Comparison of ENCODE assay signal across 16 cellular contexts in genomic region chr18:32906506-32907214, GRCh38.
DNase-seq lines count a peak whose midpoint lies in the region; ATAC-seq and TF ChIP-seq lines count a peak whose summit lies in the region.
"Had no signal": no experiment of that assay in that cellular context is flagged by ENCODE, and none has a peak within 500 bp of the region (broad histone marks: within the 10 kb centered on the region; RNA-seq: fewer than 3 reads in every experiment).

No MANE protein-coding gene starts in this region.

- no peak for TF ChIP-seq CTCF in WTC11 (IDR thresholded peaks at IDR 0.05)

- peak; percentile 46 for ATAC-seq in WTC11
- no peak for ATAC-seq in GM21447 (IDR thresholded peaks at IDR 0.05; ENCODE audit: unreplicated experiment)
- ATAC-seq: T-helper 17 cell had no signal

- CTCF ChIA-PET in WTC11 (lab: Charles Lee): no interaction called here
- CTCF ChIA-PET in HEK293T (lab: Yijun Ruan, JAX): no interaction called here

- no peak overlapping the region for H3K4me3 Mint-ChIP-seq in WTC11
- H3K4me3 Mint-ChIP-seq: H9, immature natural killer cell, T-helper 17 cell had no signal

- POLR2A ChIA-PET in WTC11 (lab: Charles Lee) (no interaction called here), HEK293T (lab: Yijun Ruan, JAX) (no interaction called here)

- peaks cover 24% of the 10 kb centered on the region for H3K4me1 Mint-ChIP-seq in WTC11
- H3K4me1 Mint-ChIP-seq: immature natural killer cell, T-helper 17 cell had no signal

- DNase-seq in Caki2 (ENCODE audit: low read depth) (peak; percentile 88), MV-4-11 (lab: John Stamatoyannopoulos, UW) (peak; percentile 22), WTC11 (ENCODE audit: low spot score) (no peak), kidney glomerular epithelial cell (lab: John Stamatoyannopoulos, UW) (peak; percentile 97), HEK293T (ENCODE audit: extremely low spot score) (no peak), HCEC 1CT (no peak)
- DNase-seq in activated CD4-positive, alpha-beta T cell treated with anti-CD3 and anti-CD28 coated beads for 48 hours: no peak
- DNase-seq: activated CD4-positive, CD25-positive, alpha-beta regulatory T cell treated with anti-CD3 and anti-CD28 coated beads, Interleukin-2, amount 50 U/mL, for 72 hours; aorta; COR-L47; H9; immature natural killer cell; MM.1S; stomach; T-helper 17 cell had no signal

- no peaks in the 10 kb centered on the region for H3K36me3 Mint-ChIP-seq in WTC11
- H3K36me3 Mint-ChIP-seq: immature natural killer cell had no signal

- no peaks in the 10 kb centered on the region; the same call in 1 of the 2 replicates for H3K27me3 Mint-ChIP-seq in WTC11 (ENCODE audit: low read depth)
- H3K27me3 Mint-ChIP-seq: T-helper 17 cell had no signal

- in situ Hi-C loops in Caki2 (cut with HindIII; ENCODE audit: low pct_unique_long_range_greater_than_20kb, low sequenced_read_pairs): no loop called here

- peaks cover 10% of the 10 kb centered on the region for H3K9me3 Mint-ChIP-seq in WTC11
- H3K9me3 Mint-ChIP-seq: H9 had no signal

- H3K27ac Mint-ChIP-seq in WTC11: no peak overlapping the region
- H3K27ac Mint-ChIP-seq: H9, immature natural killer cell, T-helper 17 cell had no signal

TF ChIP-seq in WTC11, 78 proteins besides CTCF, POLR2A, EP300 and RAD21 (continues in another document):
- TF ChIP-seq CDX4 (CRISPR knock-in tag; IDR thresholded peaks at IDR 0.05; ENCODE audit: borderline replicate concordance) (no peak), NR1H2 (CRISPR knock-in tag; IDR thresholded peaks at IDR 0.05) (no peak), FOXJ3 (CRISPR knock-in tag; IDR thresholded peaks at IDR 0.05; ENCODE audit: borderline replicate concordance) (no peak), IRF1 (CRISPR knock-in tag; IDR thresholded peaks at IDR 0.05) (no peak), FOXK1 (CRISPR knock-in tag; IDR thresholded peaks at IDR 0.05) (no peak), RELA (CRISPR knock-in tag; IDR thresholded peaks at IDR 0.05; ENCODE audit: borderline replicate concordance) (no peak), ZNF416 (CRISPR knock-in tag; IDR thresholded peaks at IDR 0.05) (no peak), ZNF396 (CRISPR knock-in tag; IDR thresholded peaks at IDR 0.05; ENCODE audit: borderline replicate concordance) (no peak), TEAD4 (CRISPR knock-in tag; IDR thresholded peaks at IDR 0.05) (no peak), NFE2L1 (CRISPR knock-in tag; IDR thresholded peaks at IDR 0.05) (no peak), FOXP4 (CRISPR knock-in tag; IDR thresholded peaks at IDR 0.05) (no peak), HMGA2 (CRISPR knock-in tag; IDR thresholded peaks at IDR 0.05) (no peak)
- TF ChIP-seq, protein P1, sequence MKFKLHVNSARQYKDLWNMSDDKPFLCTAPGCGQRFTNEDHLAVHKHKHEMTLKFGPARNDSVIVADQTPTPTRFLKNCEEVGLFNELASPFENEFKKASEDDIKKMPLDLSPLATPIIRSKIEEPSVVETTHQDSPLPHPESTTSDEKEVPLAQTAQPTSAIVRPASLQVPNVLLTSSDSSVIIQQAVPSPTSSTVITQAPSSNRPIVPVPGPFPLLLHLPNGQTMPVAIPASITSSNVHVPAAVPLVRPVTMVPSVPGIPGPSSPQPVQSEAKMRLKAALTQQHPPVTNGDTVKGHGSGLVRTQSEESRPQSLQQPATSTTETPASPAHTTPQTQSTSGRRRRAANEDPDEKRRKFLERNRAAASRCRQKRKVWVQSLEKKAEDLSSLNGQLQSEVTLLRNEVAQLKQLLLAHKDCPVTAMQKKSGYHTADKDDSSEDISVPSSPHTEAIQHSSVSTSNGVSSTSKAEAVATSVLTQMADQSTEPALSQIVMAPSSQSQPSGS (CRISPR knock-in tag; IDR thresholded peaks at IDR 0.05; ENCODE audit: borderline replicate concordance, low read depth): no peak

TF ChIP-seq in HEK293T, 16 proteins besides CTCF, POLR2A, EP300 and RAD21:
- TF ChIP-seq SUZ12 (IDR thresholded peaks at IDR 0.05) (no peak), BHLHE40 (IDR thresholded peaks at IDR 0.05; ENCODE audit: borderline replicate concordance) (no peak)

Comparison
In these comparisons a context has a peak if more than half of its experiments do, and no peak if none do; other contexts are left out.
1. DNase-seq: peak in Caki2 (single experiment), MV-4-11 (single experiment) and kidney glomerular epithelial cell (single experiment); none in WTC11 (single experiment), HEK293T (single experiment), HCEC 1CT (single experiment) and activated CD4-positive, alpha-beta T cell treated with anti-CD3 and anti-CD28 coated beads for 48 hours (single experiment).